ENCODE assay signal across 8 cellular contexts in the genomic region with DNA sequence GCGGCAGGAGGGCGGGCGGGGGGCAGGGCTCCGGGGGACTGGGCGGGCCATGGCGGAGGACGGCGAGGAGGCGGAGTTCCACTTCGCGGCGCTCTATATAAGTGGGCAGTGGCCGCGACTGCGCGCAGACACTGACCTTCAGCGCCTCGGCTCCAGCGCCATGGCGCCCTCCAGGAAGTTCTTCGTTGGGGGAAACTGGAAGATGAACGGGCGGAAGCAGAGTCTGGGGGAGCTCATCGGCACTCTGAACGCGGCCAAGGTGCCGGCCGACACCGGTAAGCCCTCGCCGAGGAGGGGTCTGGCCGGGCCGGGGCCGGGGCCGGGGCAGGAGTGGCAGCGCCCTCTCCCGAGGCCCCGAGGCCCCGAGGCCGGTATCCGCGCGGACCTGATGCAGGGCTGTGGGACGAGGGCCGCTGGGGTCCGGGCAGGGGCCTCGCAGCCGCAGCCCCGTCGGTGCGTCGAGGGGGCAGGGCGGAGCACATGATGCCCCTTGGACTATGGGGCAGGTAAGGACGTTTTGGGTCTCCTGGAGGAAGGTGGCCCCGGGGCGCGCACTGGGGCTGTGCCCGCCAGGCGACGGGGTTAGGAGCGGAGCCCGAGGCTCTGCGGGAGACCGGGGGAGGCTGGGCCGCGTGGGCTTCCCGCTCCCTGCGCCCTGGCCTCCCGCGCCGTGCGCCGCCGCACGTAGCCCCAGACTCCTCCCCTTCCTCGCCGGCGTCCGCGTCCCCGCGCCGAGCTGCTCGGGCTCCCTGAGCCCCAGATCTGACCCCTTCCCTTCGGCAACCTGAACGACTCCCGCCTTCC. TPM values are rescaled to one million over a fixed set of nuclear protein-coding genes. Genes with fewer than 3 reads are reported as not detected.
DNase-seq lines count a peak whose midpoint lies in the region; ATAC-seq and TF ChIP-seq lines count a peak whose summit lies in the region.

A gene (plus strand): TSS at position 125 of the 804 bp plus-strand sequence. CDS start 36 bp downstream, at position 161.

- H3K27ac ChIP-seq in effector memory CD4-positive, alpha-beta T cell (ENCODE audit: insufficient read depth, low read length, poor library complexity, severe bottlenecking): peak within 1 kb of the TSS; percentile 79

- peaks cover 28% of the 10 kb centered on the region for H3K36me3 ChIP-seq in effector memory CD4-positive, alpha-beta T cell (ENCODE audit: control insufficient read depth, insufficient read depth, low read length)

- no peak for TF ChIP-seq CTCF in AG09319 (IDR thresholded peaks at IDR 0.05; ENCODE audit: low read depth, low read length)

- H3K27me3 ChIP-seq in effector memory CD4-positive, alpha-beta T cell (replicated peaks; ENCODE audit: control insufficient read depth, insufficient read depth, low read length, poor library complexity, severe bottlenecking): no peaks in the 10 kb centered on the region

- H3K4me3 ChIP-seq in effector memory CD4-positive, alpha-beta T cell (ENCODE audit: insufficient read depth, low read depth, low read length, poor library complexity, severe bottlenecking): peak within 1 kb of the TSS; percentile 93

- no peaks in the 10 kb centered on the region for H3K9me3 ChIP-seq in effector memory CD4-positive, alpha-beta T cell (ENCODE audit: control insufficient read depth, low read length)

- CTCF ChIA-PET in activated CD8-positive, alpha-beta memory T cell treated with anti-CD3 and anti-CD28 coated beads for 36 hours (lab: Charles Lee): interaction anchor here (0.6 to 7.9 kb wide), 6 partner anchors 12 to 125 kb away, joined by 3 to 63 read pairs (median 3); a partner anchor contains a TSS

- H3K4me1 ChIP-seq in effector memory CD4-positive, alpha-beta T cell (ENCODE audit: control insufficient read depth, insufficient read depth, low read length, poor library complexity, severe bottlenecking): peaks cover 44% of the 10 kb centered on the region

- POLR2A ChIA-PET in activated CD8-positive, alpha-beta memory T cell treated with anti-CD3 and anti-CD28 coated beads for 36 hours (lab: Charles Lee): interaction anchor here (0.6 to 4.8 kb wide), 14 partner anchors 8 to 374 kb away, joined by 3 to 49 read pairs (median 3); a partner anchor contains a TSS

- DNase-seq in AG09319 (ENCODE audit: extremely low read depth, low read depth) (peak; percentile 52), NCI-H748 treated with DMSO at 0.1 percent for 48 hours (lab: John Stamatoyannopoulos, UW) (peak; percentile 25), medulla oblongata (ENCODE audit: extremely low spot score) (peak; percentile 84)
- peak; percentile 66 to 79 (median 75) for DNase-seq in effector memory CD4-positive, alpha-beta T cell
- peak; percentile 61 to 82 (median 68) for DNase-seq in stimulated activated CD4-positive, alpha-beta T cell treated with anti-CD3 and anti-CD28 coated beads, TNF-alpha, amount 100 ng/mL, for 48 hours (ENCODE audit: low read depth in 3 of 3)

- ATAC-seq in GM19023 (IDR thresholded peaks at IDR 0.05; ENCODE audit: unreplicated experiment): peak; percentile 66
- ATAC-seq in HG03175 (IDR thresholded peaks at IDR 0.05; ENCODE audit: unreplicated experiment): peak; percentile 70

RNA-seq across cellular contexts. Expression of the gene that starts here (rescaled TPM):
- 1,000 to 10,000 TPM; 1,928 to 1,984 TPM for total RNA-seq in activated CD8-positive, alpha-beta memory T cell treated with anti-CD3 and anti-CD28 coated beads for 36 hours

Comparison
In these comparisons a context has a peak if more than half of its experiments do, and no peak if none do; other contexts are left out.
1. Peak in every context shown above with its lines: DNase-seq, ATAC-seq, H3K4me3 ChIP-seq and H3K27ac ChIP-seq.
2. DNase-seq: peak in every context shown above with its lines; median percentile 84 in medulla oblongata; 75 in effector memory CD4-positive, alpha-beta T cell; 68 in stimulated activated CD4-positive, alpha-beta T cell treated with anti-CD3 and anti-CD28 coated beads, TNF-alpha, amount 100 ng/mL, for 48 hours; 52 in AG09319; 25 in NCI-H748 treated with DMSO at 0.1 percent for 48 hours.